8 cellular contexts compared by ENCODE assay signal in genomic region chr6:24774696-24775519, GRCh38.
A peak's percentile ranks its signal among the peaks of the same experiment; 100 is the strongest.
DNase-seq lines count a peak whose midpoint lies in the region; ATAC-seq and TF ChIP-seq lines count a peak whose summit lies in the region.

GMNN (plus strand) TSS chr6:24774937; CDS start chr6:24777247, 2,310 bp downstream.

- no peaks in the 10 kb centered on the region for H3K9me3 Mint-ChIP-seq in activated naive CD4-positive, alpha-beta T cell treated with anti-CD3 and anti-CD28 coated beads, Interleukin-2, amount 50 U/mL, for 24 hours

- H3K4me3 Mint-ChIP-seq in activated naive CD4-positive, alpha-beta T cell treated with anti-CD3 and anti-CD28 coated beads, Interleukin-2, amount 50 U/mL, for 24 hours, result peak within 1 kb of the TSS; percentile 98

- ATAC-seq in HG02623 (IDR thresholded peaks at IDR 0.05; ENCODE audit: unreplicated experiment) (peak; percentile 94), SK-N-SH treated with all-trans-retinoic acid at 6 μM for 48 hours (peak; percentile 98)

- H3K27ac Mint-ChIP-seq in activated naive CD4-positive, alpha-beta T cell treated with anti-CD3 and anti-CD28 coated beads, Interleukin-2, amount 50 U/mL, for 24 hours, result peak within 1 kb of the TSS; percentile 98

- no peak for TF ChIP-seq CTCF in GM10266 (IDR thresholded peaks at IDR 0.05; ENCODE audit: control insufficient read depth, insufficient read depth, low read depth, missing control alignments)

- H3K36me3 Mint-ChIP-seq in activated naive CD4-positive, alpha-beta T cell treated with anti-CD3 and anti-CD28 coated beads, Interleukin-2, amount 50 U/mL, for 24 hours, result no peaks in the 10 kb centered on the region

- H3K4me1 Mint-ChIP-seq in activated naive CD4-positive, alpha-beta T cell treated with anti-CD3 and anti-CD28 coated beads, Interleukin-2, amount 50 U/mL, for 24 hours, result peaks cover 25% of the 10 kb centered on the region

- no peaks in the 10 kb centered on the region for H3K27me3 Mint-ChIP-seq in activated naive CD4-positive, alpha-beta T cell treated with anti-CD3 and anti-CD28 coated beads, Interleukin-2, amount 50 U/mL, for 24 hours

- DNase-seq in GM10266 (ENCODE audit: extremely low spot score), result peak; percentile 95
- DNase-seq in NCI-H1092 treated with DMSO at 0.1 percent for 48 hours (lab: John Stamatoyannopoulos, UW), result peak; percentile 91
- peak; percentile 97 for DNase-seq in globus pallidus (ENCODE audit: low spot score)
- peak; percentile 61 to 99 (median 92) for DNase-seq in nucleus accumbens (lab: John Stamatoyannopoulos, UW)
- peak; percentile 98 for DNase-seq in superior temporal gyrus (ENCODE audit: extremely low spot score)

TF ChIP-seq in SK-N-SH treated with all-trans-retinoic acid at 6 μM for 48 hours, 23 proteins besides CTCF, POLR2A, EP300 and RAD21:
- TF ChIP-seq CSDC2 (CRISPR knock-in tag; IDR thresholded peaks at IDR 0.05), result no peak
- TF ChIP-seq RARB (CRISPR knock-in tag; IDR thresholded peaks at IDR 0.05), result no peak
- TF ChIP-seq ARNTL (CRISPR knock-in tag; IDR thresholded peaks at IDR 0.05; ENCODE audit: borderline replicate concordance, low read depth), result no peak
- no peak for TF ChIP-seq BACH2 (CRISPR knock-in tag; IDR thresholded peaks at IDR 0.05; ENCODE audit: borderline replicate concordance)
- TF ChIP-seq ZNF565 (CRISPR knock-in tag; conservative IDR thresholded peaks at IDR 0.05; ENCODE audit: low read depth), result no peak
- no peak for TF ChIP-seq CSRNP3 (CRISPR knock-in tag; IDR thresholded peaks at IDR 0.05)
- no peak for TF ChIP-seq ZFP30 (CRISPR knock-in tag; IDR thresholded peaks at IDR 0.05)
- TF ChIP-seq OSR1 (CRISPR knock-in tag; IDR thresholded peaks at IDR 0.05), result no peak
- no peak for TF ChIP-seq CREB5 (CRISPR knock-in tag; IDR thresholded peaks at IDR 0.05; ENCODE audit: low read depth)
- no peak for TF ChIP-seq SNAI2 (CRISPR knock-in tag; IDR thresholded peaks at IDR 0.05)
- no peak for TF ChIP-seq PATZ1 (CRISPR knock-in tag; IDR thresholded peaks at IDR 0.05; ENCODE audit: borderline replicate concordance)
- TF ChIP-seq TSHZ2 (CRISPR knock-in tag; IDR thresholded peaks at IDR 0.05), result no peak
- no peak for TF ChIP-seq ZNF8 (CRISPR knock-in tag; IDR thresholded peaks at IDR 0.05)
- no peak for TF ChIP-seq ZC3H10 (CRISPR knock-in tag; IDR thresholded peaks at IDR 0.05)
TF ChIP-seq in SK-N-SH treated with all-trans-retinoic acid at 6 μM for 48 hours: peak in this region for 0.

Comparison
In these comparisons a context has a peak if more than half of its experiments do, and no peak if none do; other contexts are left out.
1. Peak in every context shown above with its lines: DNase-seq and ATAC-seq.